In the genomic region with DNA sequence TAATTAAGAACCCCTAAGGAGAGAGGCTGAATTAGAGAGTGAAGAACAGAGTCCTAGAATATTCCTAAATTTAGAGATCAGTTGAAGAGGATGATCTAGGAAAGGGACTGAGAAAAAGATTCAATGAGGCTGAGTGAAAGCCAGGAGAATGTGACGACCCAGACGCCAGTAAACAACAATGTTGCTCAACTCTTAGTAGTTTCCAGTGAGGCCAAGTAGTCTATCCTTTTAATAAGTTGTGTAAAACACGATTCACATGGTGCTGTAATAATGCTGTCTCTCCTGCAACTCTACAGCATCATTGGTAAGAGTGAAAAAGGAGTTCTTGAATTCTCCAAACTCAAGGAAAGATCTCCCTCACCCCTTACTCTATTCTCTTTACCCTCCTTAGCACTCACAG, we compare ENCODE assay signal across 1 cellular context.
TF ChIP-seq lines count a peak whose summit lies in the region.

No MANE protein-coding gene starts in this region.

TF ChIP-seq in IMR-90, 13 proteins besides CTCF, POLR2A, EP300 and RAD21 (continued from another document):
- TF ChIP-seq RCOR1 (IDR thresholded peaks at IDR 0.05; ENCODE audit: insufficient replicate concordance, low read length) (no peak), RFX5 (IDR thresholded peaks at IDR 0.05; ENCODE audit: low read depth, low read length) (no peak), NFE2L2 (IDR thresholded peaks at IDR 0.05; ENCODE audit: low read depth, low read length) (no peak), MAFK (IDR thresholded peaks at IDR 0.05; ENCODE audit: low read depth, low read length) (no peak)
- TF ChIP-seq, protein P1, sequence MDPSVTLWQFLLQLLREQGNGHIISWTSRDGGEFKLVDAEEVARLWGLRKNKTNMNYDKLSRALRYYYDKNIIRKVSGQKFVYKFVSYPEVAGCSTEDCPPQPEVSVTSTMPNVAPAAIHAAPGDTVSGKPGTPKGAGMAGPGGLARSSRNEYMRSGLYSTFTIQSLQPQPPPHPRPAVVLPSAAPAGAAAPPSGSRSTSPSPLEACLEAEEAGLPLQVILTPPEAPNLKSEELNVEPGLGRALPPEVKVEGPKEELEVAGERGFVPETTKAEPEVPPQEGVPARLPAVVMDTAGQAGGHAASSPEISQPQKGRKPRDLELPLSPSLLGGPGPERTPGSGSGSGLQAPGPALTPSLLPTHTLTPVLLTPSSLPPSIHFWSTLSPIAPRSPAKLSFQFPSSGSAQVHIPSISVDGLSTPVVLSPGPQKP (IDR thresholded peaks at IDR 0.05; ENCODE audit: borderline replicate concordance, low read depth, low read length) = no peak
